1 cellular context compared by ENCODE assay signal in the genomic region with DNA sequence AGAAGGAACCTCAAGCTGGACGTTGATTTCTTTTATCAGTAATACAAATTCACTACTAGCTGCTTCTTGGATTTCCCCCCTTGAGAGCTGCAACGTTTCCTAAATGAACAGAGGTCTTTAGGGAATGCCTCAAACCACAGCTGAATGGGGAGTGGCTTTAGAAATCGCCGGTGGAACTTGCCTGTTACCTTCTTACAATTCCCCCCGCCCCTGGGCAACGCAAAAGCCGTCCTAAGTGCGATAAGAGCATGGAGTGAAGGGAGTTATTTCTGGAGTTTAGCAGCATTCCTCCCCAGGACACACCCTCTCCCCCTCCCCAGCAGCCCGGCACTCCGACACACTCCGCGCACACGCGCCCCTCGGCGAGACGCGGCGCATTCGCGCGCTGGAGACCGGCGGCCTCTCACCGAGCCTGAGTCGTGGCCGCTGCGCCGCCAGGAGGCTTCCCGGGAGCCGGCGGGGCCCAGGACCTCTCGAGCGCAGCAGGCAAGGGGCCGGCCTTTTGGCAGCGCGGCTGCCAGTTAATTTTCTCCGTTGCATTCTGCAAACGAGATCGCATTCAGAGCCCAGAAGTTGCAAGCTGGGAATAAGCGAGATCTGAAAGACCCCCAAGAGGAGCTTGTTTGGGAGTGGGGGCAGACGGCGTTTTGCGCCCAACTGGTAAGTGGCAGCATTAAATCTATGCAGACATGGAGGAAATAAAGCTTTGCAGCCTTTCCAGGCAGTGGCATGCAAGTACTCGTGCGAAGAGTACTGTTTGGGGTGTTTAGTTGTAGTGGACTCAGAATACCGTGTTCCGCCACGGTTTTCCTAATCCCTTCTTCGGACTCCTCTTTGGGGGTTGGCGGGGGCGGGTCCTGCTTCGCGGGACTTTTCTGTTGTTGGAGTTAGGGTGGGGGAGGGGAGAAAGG.
TF ChIP-seq lines count a peak whose summit lies in the region.

No MANE protein-coding gene starts in this region.

TF ChIP-seq in IMR-90, 13 proteins besides CTCF, POLR2A, EP300 and RAD21 (continued from another document):
- TF ChIP-seq ELK1 (IDR thresholded peaks at IDR 0.05; ENCODE audit: borderline replicate concordance, low read depth, low read length) (no peak), FOS (IDR thresholded peaks at IDR 0.05; ENCODE audit: low read depth, low read length) (no peak), RFX5 (IDR thresholded peaks at IDR 0.05; ENCODE audit: low read depth, low read length) (no peak)
